Comparison of ENCODE assay signal across 8 cellular contexts in genomic region chr12:121499929-121500793, GRCh38.
DNase-seq lines count a peak whose midpoint lies in the region; ATAC-seq, FAIRE-seq and TF ChIP-seq lines count a peak whose summit lies in the region.

No MANE protein-coding gene starts in this region.

- TF ChIP-seq CTCF in AG10803 (conservative IDR thresholded peaks at IDR 0.05; ENCODE audit: low read length) (peak; percentile 93), lung (IDR thresholded peaks at IDR 0.05; ENCODE audit: control extremely low read depth, extremely low read depth) (peak; percentile 78)

- H3K27me3 ChIP-seq in lung (ENCODE audit: control insufficient read depth, insufficient read depth), result no peaks in the 10 kb centered on the region

- H3K4me3 ChIP-seq in AG10803 (ENCODE audit: low read length) (no peak overlapping the region), lung (no peak overlapping the region)

- 41 to 46% methylated on average over 21 of the region's 21 CpGs for WGBS in lung, 2 donors

- H3K4me1 ChIP-seq in lung (ENCODE audit: control insufficient read depth in 2 of 2, insufficient read depth in 2 of 2, low read length in 2 of 2), result no peaks in the 10 kb centered on the region

- no peak for FAIRE-seq in H54 (lab: Jason Lieb, UNC)

- H3K27ac ChIP-seq in lung (ENCODE audit: low read depth in 1 of 2, low read length in 1 of 2), result peak overlapping the region; percentile 48 to 49

- H3K9me3 ChIP-seq in lung (ENCODE audit: control insufficient read depth in 2 of 2, insufficient read depth in 1 of 2, low read length in 1 of 2), result no peaks in the 10 kb centered on the region

- DNase-seq in AG10803 (ENCODE audit: low read depth), result peak; percentile 56
- DNase-seq in H54 (ENCODE audit: insufficient read length, low spot score), result peak; percentile 84
- DNase-seq in NCI-H510A (lab: John Stamatoyannopoulos, UW), result peak; percentile 22
- DNase-seq in activated CD4-positive, alpha-beta T cell treated with anti-CD3 and anti-CD28 coated beads, Interleukin-2, amount 50 U/mL, for 24 hours (ENCODE audit: low read depth in 1 of 2, low spot score in 1 of 2), result peak; percentile 60 to 61
- peak; percentile 79 for DNase-seq in dermis blood vessel endothelial cell
- DNase-seq in lung (ENCODE audit: low spot score), result peak; percentile 77
- DNase-seq in stimulated activated CD4-positive, alpha-beta T cell treated with anti-CD3 and anti-CD28 coated beads, Interleukin-4, amount 100 ng/mL, for 48 hours (ENCODE audit: low read depth in 2 of 2), result peak; percentile 53 to 67

- peaks cover 0 to 4% of the 10 kb centered on the region in 2 donors for H3K36me3 ChIP-seq in lung (ENCODE audit: control insufficient read depth in 2 of 2, insufficient read depth in 2 of 2, low read length in 2 of 2)

- ATAC-seq in lung (ENCODE audit: insufficient read depth, low FRiP score) (peak; percentile 72), HG02852 (IDR thresholded peaks at IDR 0.05; ENCODE audit: unreplicated experiment) (no peak)

- no peak for TF ChIP-seq POLR2A in H54 (IDR thresholded peaks at IDR 0.05; ENCODE audit: low read depth, low read length)

Comparison
In these comparisons a context has a peak if more than half of its experiments do, and no peak if none do; other contexts are left out.
1. DNase-seq: peak in every context shown above with its lines; median percentile 84 in H54; 79 in dermis blood vessel endothelial cell; 77 in lung; 60 in activated CD4-positive, alpha-beta T cell treated with anti-CD3 and anti-CD28 coated beads, Interleukin-2, amount 50 U/mL, for 24 hours; 60 in stimulated activated CD4-positive, alpha-beta T cell treated with anti-CD3 and anti-CD28 coated beads, Interleukin-4, amount 100 ng/mL, for 48 hours; 56 in AG10803; 22 in NCI-H510A.